ENCODE assay signal across 19 cellular contexts in the genomic region with DNA sequence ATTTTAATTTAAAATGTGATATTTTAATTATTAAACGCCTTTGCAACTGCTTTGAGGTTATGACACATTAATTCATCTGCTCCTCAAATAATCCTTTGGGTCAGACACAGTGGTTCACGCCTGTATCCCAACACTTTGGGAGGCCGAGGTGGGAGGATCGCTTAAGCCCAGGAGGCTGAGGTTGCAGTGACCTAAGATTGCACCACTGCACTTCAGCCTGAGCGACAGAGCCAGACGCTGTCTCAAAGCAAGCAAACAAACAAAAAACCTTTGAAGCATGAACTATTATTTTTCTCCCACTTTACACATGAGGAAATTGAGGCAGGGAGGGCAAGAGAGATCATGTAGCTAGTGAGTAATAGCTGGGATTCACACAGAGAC. TPM values are rescaled to one million over a fixed set of nuclear protein-coding genes. Genes with fewer than 3 reads are reported as not detected.
DNase-seq lines count a peak whose midpoint lies in the region; ATAC-seq and TF ChIP-seq lines count a peak whose summit lies in the region.
"Had no signal": no experiment of that assay in that cellular context is flagged by ENCODE, and none has a peak within 500 bp of the region (broad histone marks: within the 10 kb centered on the region; RNA-seq: fewer than 3 reads in every experiment).

No MANE protein-coding gene starts in this region.

- no peak for DNase-seq in activated naive CD4-positive, alpha-beta T cell treated with anti-CD3 and anti-CD28 coated beads, Interleukin-2, amount 50 U/mL, for 16 hours
- DNase-seq in RWPE1 (ENCODE audit: low spot score) (no peak), endothelial cell (ENCODE audit: low spot score) (no peak), progenitor cell of endocrine pancreas (ENCODE audit: low spot score, unreplicated experiment) (no peak), NCI-H1105 (lab: John Stamatoyannopoulos, UW) (no peak), HFFc6 (no peak)
- DNase-seq: activated naive CD4-positive, alpha-beta T cell; body of pancreas; Caco-2; DND-41; glutamatergic neuron; NCI-H187 treated with DMSO at 0.1 percent for 48 hours; NCI-H774; occipital lobe; stimulated activated CD4-positive, alpha-beta T cell treated with anti-CD3 and anti-CD28 coated beads, Interleukin-4, amount 100 ng/mL, for 24 hours had no signal

- no peaks in the 10 kb centered on the region for H3K27me3 Mint-ChIP-seq in activated naive CD4-positive, alpha-beta T cell treated with anti-CD3 and anti-CD28 coated beads, Interleukin-2, amount 50 U/mL, for 24 hours
- H3K27me3 Mint-ChIP-seq in endothelial cell (ENCODE audit: unreplicated experiment): peaks cover 3% of the 10 kb centered on the region
- H3K27me3 Mint-ChIP-seq in progenitor cell of endocrine pancreas: no peaks in the 10 kb centered on the region
- peaks cover 3% of the 10 kb centered on the region for H3K27me3 Mint-ChIP-seq in HFFc6 (ENCODE audit: insufficient read depth)

- H3K27ac Mint-ChIP-seq in activated naive CD4-positive, alpha-beta T cell treated with anti-CD3 and anti-CD28 coated beads, Interleukin-2, amount 50 U/mL, for 24 hours: no peak overlapping the region
- H3K27ac Mint-ChIP-seq in endothelial cell (ENCODE audit: unreplicated experiment) (no peak overlapping the region), progenitor cell of endocrine pancreas (no peak overlapping the region), HFFc6 (no peak overlapping the region)

- peaks cover 34% of the 10 kb centered on the region for H3K4me1 Mint-ChIP-seq in activated naive CD4-positive, alpha-beta T cell treated with anti-CD3 and anti-CD28 coated beads, Interleukin-2, amount 50 U/mL, for 24 hours
- H3K4me1 Mint-ChIP-seq in endothelial cell (ENCODE audit: unreplicated experiment) (peaks cover 16% of the 10 kb centered on the region), progenitor cell of endocrine pancreas (ENCODE audit: low read depth) (peaks cover 10% of the 10 kb centered on the region), HFFc6 (ENCODE audit: low read depth) (peaks cover 32% of the 10 kb centered on the region)

- CTCF ChIA-PET in RWPE1 (lab: Yijun Ruan, JAX): interaction anchor here (0.6 kb wide), 1 partner anchor 56 kb away, joined by 7 read pairs; no protein-coding TSS in a partner anchor

- peak overlapping the region; percentile 93 for H3K4me3 Mint-ChIP-seq in activated naive CD4-positive, alpha-beta T cell treated with anti-CD3 and anti-CD28 coated beads, Interleukin-2, amount 50 U/mL, for 24 hours
- H3K4me3 Mint-ChIP-seq in endothelial cell (ENCODE audit: unreplicated experiment) (peak overlapping the region; percentile 38), progenitor cell of endocrine pancreas (ENCODE audit: low read depth) (peak overlapping the region; percentile 56), HFFc6 (no peak overlapping the region)

- no peaks in the 10 kb centered on the region for H3K9me3 Mint-ChIP-seq in activated naive CD4-positive, alpha-beta T cell treated with anti-CD3 and anti-CD28 coated beads, Interleukin-2, amount 50 U/mL, for 24 hours
- H3K9me3 Mint-ChIP-seq in endothelial cell (ENCODE audit: unreplicated experiment): peaks cover 4% of the 10 kb centered on the region
- peaks cover 13% of the 10 kb centered on the region for H3K9me3 Mint-ChIP-seq in progenitor cell of endocrine pancreas (ENCODE audit: low read depth)
- no peaks in the 10 kb centered on the region for H3K9me3 Mint-ChIP-seq in HFFc6

- POLR2A ChIA-PET in RWPE1 (lab: Yijun Ruan, JAX; ENCODE audit: low non-redundant PET): interaction anchor here (0.6 kb wide), 2 partner anchors 93 to 1877 kb away, joined by 3 read pairs; no protein-coding TSS in a partner anchor

- H3K36me3 Mint-ChIP-seq in activated naive CD4-positive, alpha-beta T cell treated with anti-CD3 and anti-CD28 coated beads, Interleukin-2, amount 50 U/mL, for 24 hours: peaks cover 10% of the 10 kb centered on the region
- H3K36me3 Mint-ChIP-seq in endothelial cell (ENCODE audit: low read depth, unreplicated experiment) (peaks cover 14% of the 10 kb centered on the region), progenitor cell of endocrine pancreas (ENCODE audit: insufficient read depth) (peaks cover 12% of the 10 kb centered on the region), HFFc6 (ENCODE audit: low read depth) (peaks cover 17% of the 10 kb centered on the region)

- no peak for ATAC-seq in HG03378 (IDR thresholded peaks at IDR 0.05; ENCODE audit: unreplicated experiment)
- ATAC-seq: body of pancreas had no signal

- TF ChIP-seq CTCF in RWPE1 (conservative IDR thresholded peaks at IDR 0.05; ENCODE audit: low read depth) (no peak), endothelial cell (IDR thresholded peaks at IDR 0.05; ENCODE audit: unreplicated experiment) (no peak), progenitor cell of endocrine pancreas (IDR thresholded peaks at IDR 0.05; ENCODE audit: unreplicated experiment) (no peak), HFFc6 (IDR thresholded peaks at IDR 0.05) (no peak)

- H3K27ac ChIP-seq in RWPE1: peak overlapping the region; percentile 78

RNA-seq across cellular contexts. Expression of gene POLD2, which starts 1.5 kb away (rescaled TPM):
- total RNA-seq in endothelial cell (ENCODE audit: unreplicated experiment) (39.9 TPM), progenitor cell of endocrine pancreas (95.4 and 104 TPM in 2 replicates)
- 100 to 1,000 TPM; 154 to 210 (median 183) TPM for total RNA-seq in HFFc6 (2021; fragmentation: NEBNext Ultra II Directional; extraction: Animal tissue kit (Norgen Biotek cat#: 25700))

RNA-seq across cellular contexts. Expression of gene MYL7, which starts 16.3 kb away (rescaled TPM):
- total RNA-seq in endothelial cell (ENCODE audit: unreplicated experiment): 0.82 TPM
- 1.5 and 1.7 TPM in 2 replicates for total RNA-seq in progenitor cell of endocrine pancreas
- total RNA-seq in HFFc6 (2021; fragmentation: NEBNext Ultra II Directional; extraction: Animal tissue kit (Norgen Biotek cat#: 25700)): under 1 TPM in 4 of 6 experiments, not detected in 2; 0.30 to 0.64 (median 0.49) TPM
- total RNA-seq: body of pancreas, mononuclear cell, occipital lobe, upper lobe of left lung had no signal

RNA-seq across cellular contexts. Expression of gene AEBP1, which starts 20.7 kb away (rescaled TPM):
- total RNA-seq in endothelial cell (ENCODE audit: unreplicated experiment): 22.2 TPM
- 52.2 and 57.5 TPM in 2 replicates for total RNA-seq in progenitor cell of endocrine pancreas
- total RNA-seq in HFFc6 (2021; fragmentation: NEBNext Ultra II Directional; extraction: Animal tissue kit (Norgen Biotek cat#: 25700)): 10 to 100 TPM; 69.7 to 83.2 (median 76.4) TPM

RNA-seq across cellular contexts. Expression of gene POLM, which starts 42.5 kb away (rescaled TPM):
- total RNA-seq in endothelial cell (ENCODE audit: unreplicated experiment): 16.9 TPM
- 33.3 and 33.8 TPM in 2 replicates for total RNA-seq in progenitor cell of endocrine pancreas
- total RNA-seq in HFFc6 (2021; fragmentation: NEBNext Ultra II Directional; extraction: Animal tissue kit (Norgen Biotek cat#: 25700)): 10 to 100 TPM; 11.4 to 14.3 (median 12.1) TPM

RNA-seq across cellular contexts. Expression of gene PGAM2, which starts 59.4 kb away (rescaled TPM):
- total RNA-seq in endothelial cell (ENCODE audit: unreplicated experiment) (not detected), progenitor cell of endocrine pancreas (1.8 and 2.5 TPM in 2 replicates)
- under 1 TPM in 4 of 6 experiments, not detected in 2; 0.26 to 0.51 (median 0.35) TPM for total RNA-seq in HFFc6 (2021; fragmentation: NEBNext Ultra II Directional; extraction: Animal tissue kit (Norgen Biotek cat#: 25700))
- total RNA-seq: Caco-2 had no signal
